ENCODE assay signal across 23 cellular contexts in genomic region chr15:101025896-101026631, GRCh38.
DNase-seq lines count a peak whose midpoint lies in the region; ATAC-seq, FAIRE-seq and TF ChIP-seq lines count a peak whose summit lies in the region.
"Had no signal": no experiment of that assay in that cellular context is flagged by ENCODE, and none has a peak within 500 bp of the region (broad histone marks: within the 10 kb centered on the region; RNA-seq: fewer than 3 reads in every experiment).

No MANE protein-coding gene starts in this region.

- H3K27me3 Mint-ChIP-seq in activated CD4-positive, alpha-beta T cell treated with anti-CD3 and anti-CD28 coated beads for 36 hours, result peaks cover 10% of the 10 kb centered on the region

- H3K9ac ChIP-seq in kidney (ENCODE audit: low read length in 2 of 2), result no peak overlapping the region
- H3K9ac ChIP-seq in smooth muscle cell (ENCODE audit: low read depth), result no peak overlapping the region

- H4K20me1 ChIP-seq in smooth muscle cell (ENCODE audit: low read depth), result no peaks in the 10 kb centered on the region

- H3K79me2 ChIP-seq in smooth muscle cell (ENCODE audit: low read depth), result no peaks in the 10 kb centered on the region

- no peak overlapping the region for H3K4me3 Mint-ChIP-seq in activated CD4-positive, alpha-beta T cell treated with anti-CD3 and anti-CD28 coated beads for 36 hours
- H3K4me3 Mint-ChIP-seq: nephron progenitor cell; stimulated activated naive CD8-positive, alpha-beta T cell treated with anti-CD3 and anti-CD28 coated beads, Interleukin-15, amount 100 ng/mL, for 72 hours had no signal

- FAIRE-seq in kidney (lab: Jason Lieb, UNC), result no peak
- FAIRE-seq: GM12891, small intestine had no signal

- H3K36me3 Mint-ChIP-seq in activated CD4-positive, alpha-beta T cell treated with anti-CD3 and anti-CD28 coated beads for 36 hours (ENCODE audit: low read depth), result no peaks in the 10 kb centered on the region

- H3K4me1 Mint-ChIP-seq in activated CD4-positive, alpha-beta T cell treated with anti-CD3 and anti-CD28 coated beads for 36 hours, result no peaks in the 10 kb centered on the region
- H3K4me1 Mint-ChIP-seq: stimulated activated naive CD8-positive, alpha-beta T cell treated with anti-CD3 and anti-CD28 coated beads, Interleukin-15, amount 100 ng/mL, for 72 hours had no signal

- POLR2A ChIA-PET in activated CD4-positive, alpha-beta T cell treated with anti-CD3 and anti-CD28 coated beads for 36 hours (lab: Charles Lee), result no interaction called here

- DNase-seq in cardiac septum (ENCODE audit: low spot score), result peak; percentile 29
- DNase-seq in right cardiac atrium, result no peak
- peak; percentile 61 for DNase-seq in kidney
- DNase-seq in posterior vena cava (ENCODE audit: low spot score), result peak; percentile 76
- peak; percentile 29 to 59 for DNase-seq in aorta
- DNase-seq in smooth muscle cell (lab: John Stamatoyannopoulos, UW; ENCODE audit: unreplicated experiment), result no peak
- DNase-seq in KBM-7, result no peak
- DNase-seq in activated CD4-positive, alpha-beta T cell treated with anti-CD3 and anti-CD28 coated beads for 36 hours, result no peak
- DNase-seq: activated CD4-positive, CD25-positive, alpha-beta regulatory T cell treated with anti-CD3 and anti-CD28 coated beads, Interleukin-2, amount 50 U/mL, for 72 hours; activated gamma-delta T cell treated with Interleukin-2 at 50 U/mL for 16 hours; COR-L47; DMS79 treated with DMSO at 0.1 percent for 48 hours; Karpas-422; left colon; MV-4-11; NCI-H1694 treated with DMSO at 0.1 percent for 48 hours; nephron progenitor cell; psoas muscle; small intestine; stimulated activated CD4-positive, alpha-beta T cell treated with anti-CD3 and anti-CD28 coated beads, Interleukin-4, amount 100 ng/mL, for 1 hour; stimulated activated naive CD8-positive, alpha-beta T cell treated with anti-CD3 and anti-CD28 coated beads, Interleukin-15, amount 100 ng/mL, for 72 hours; upper lobe of right lung had no signal

- ATAC-seq in right cardiac atrium (no peak), aorta (ENCODE audit: low FRiP score) (no peak)
- no peak for ATAC-seq in activated CD4-positive, alpha-beta T cell treated with anti-CD3 and anti-CD28 coated beads for 36 hours
- ATAC-seq: left colon; stimulated activated naive CD8-positive, alpha-beta T cell treated with anti-CD3 and anti-CD28 coated beads, Interleukin-15, amount 100 ng/mL, for 72 hours had no signal

- WGBS in right cardiac atrium, result 92% methylated on average over 17 of the region's 17 CpGs
- 94 to 95% methylated on average over 17 of the region's 17 CpGs for WGBS in aorta, 2 donors
- 95% methylated on average over 17 of the region's 17 CpGs for WGBS in smooth muscle cell (ENCODE audit: low lambda C conversion rate)

- CTCF ChIA-PET in activated CD4-positive, alpha-beta T cell treated with anti-CD3 and anti-CD28 coated beads for 36 hours (lab: Charles Lee), result interaction anchor here (7.7 kb wide), 1 partner anchor 17 kb away, joined by 64 read pairs; no protein-coding TSS in a partner anchor

- H3K27ac ChIP-seq in right cardiac atrium (ENCODE audit: low read length), result no peak overlapping the region
- peak overlapping the region in 1 of 2 donors; percentile 55 for H3K27ac ChIP-seq in kidney (ENCODE audit: low read depth in 2 of 2, low read length in 2 of 2)
- no peak overlapping the region for H3K27ac ChIP-seq in aorta (ENCODE audit: low read depth in 1 of 2, low read length in 2 of 2)
- no peak overlapping the region for H3K27ac ChIP-seq in smooth muscle cell (ENCODE audit: low read depth)
- H3K27ac ChIP-seq: psoas muscle had no signal

- in situ Hi-C loops in KBM-7 (cut with MboI; ENCODE audit: low pct_unique_long_range_greater_than_20kb, low sequenced_read_pairs), result loop anchor here (5.0 kb wide), 1 partner anchor 236 kb away; no protein-coding TSS in a partner anchor

- H3K9me3 Mint-ChIP-seq in activated CD4-positive, alpha-beta T cell treated with anti-CD3 and anti-CD28 coated beads for 36 hours (ENCODE audit: low read depth), result no peaks in the 10 kb centered on the region
- H3K9me3 Mint-ChIP-seq: nephron progenitor cell; stimulated activated naive CD8-positive, alpha-beta T cell treated with anti-CD3 and anti-CD28 coated beads, Interleukin-15, amount 100 ng/mL, for 72 hours had no signal

- H3K4me2 ChIP-seq in smooth muscle cell, result no peak overlapping the region

- intact Hi-C loops in cardiac septum (cut with DNase I) (no loop called here), right cardiac atrium (cut with DNase I) (loop anchor here in 1 of 4 donors (2.0 kb wide), 1 partner anchor 43 kb away; no protein-coding TSS in a partner anchor), kidney (cut with DNase I) (no loop called here), posterior vena cava (cut with DNase I) (no loop called here), aorta (cut with DNase I) (no loop called here)
- intact Hi-C loops in activated CD4-positive, alpha-beta T cell treated with anti-CD3 and anti-CD28 coated beads for 36 hours (cut with DNase I, micrococcal nuclease), result no loop called here

- H3K9me3 ChIP-seq in right cardiac atrium (ENCODE audit: control insufficient read depth, low read length) (no peaks in the 10 kb centered on the region), kidney (ENCODE audit: control insufficient read depth in 1 of 2, low read length in 2 of 2) (no peaks in the 10 kb centered on the region), aorta (ENCODE audit: control insufficient read depth, low read length) (no peaks in the 10 kb centered on the region), smooth muscle cell (replicated peaks; ENCODE audit: low read depth) (no peaks in the 10 kb centered on the region)
- H3K9me3 ChIP-seq: psoas muscle, upper lobe of right lung had no signal

- H2AFZ ChIP-seq in smooth muscle cell (ENCODE audit: low read depth), result no peak overlapping the region

- no peaks in the 10 kb centered on the region for H3K27me3 ChIP-seq in right cardiac atrium (ENCODE audit: control insufficient read depth, insufficient read depth)
- H3K27me3 ChIP-seq in aorta (ENCODE audit: control insufficient read depth in 1 of 2, insufficient read depth in 2 of 2, low read length in 1 of 2), result no peaks in the 10 kb centered on the region
- no peaks in the 10 kb centered on the region for H3K27me3 ChIP-seq in smooth muscle cell (ENCODE audit: low read depth)
- H3K27me3 ChIP-seq: upper lobe of right lung had no signal

- H3K27ac Mint-ChIP-seq in activated CD4-positive, alpha-beta T cell treated with anti-CD3 and anti-CD28 coated beads for 36 hours, result no peak overlapping the region
- H3K27ac Mint-ChIP-seq: nephron progenitor cell had no signal

- no peak overlapping the region for H3K4me3 ChIP-seq in right cardiac atrium (ENCODE audit: low read length)
- H3K4me3 ChIP-seq in kidney (ENCODE audit: low read length in 2 of 2), result no peak overlapping the region
- no peak overlapping the region for H3K4me3 ChIP-seq in aorta (ENCODE audit: low read length in 2 of 2)
- H3K4me3 ChIP-seq in smooth muscle cell, result no peak overlapping the region
- H3K4me3 ChIP-seq: psoas muscle, upper lobe of right lung had no signal

- H3K36me3 ChIP-seq in kidney (ENCODE audit: control insufficient read depth in 1 of 2, insufficient read depth in 2 of 2, low read length in 2 of 2) (no peaks in the 10 kb centered on the region), aorta (ENCODE audit: control insufficient read depth in 1 of 2, insufficient read depth in 2 of 2, low read length in 1 of 2) (peaks cover 0 to 3% of the 10 kb centered on the region in 2 donors), smooth muscle cell (ENCODE audit: low read depth) (no peaks in the 10 kb centered on the region)

- H3K4me1 ChIP-seq in right cardiac atrium (ENCODE audit: control insufficient read depth, insufficient read depth, low read length) (peaks cover 9% of the 10 kb centered on the region), kidney (ENCODE audit: control insufficient read depth in 1 of 2, insufficient read depth in 1 of 2, low read depth in 1 of 2, low read length in 2 of 2) (peaks cover 0 to 9% of the 10 kb centered on the region in 2 donors), aorta (ENCODE audit: control insufficient read depth in 1 of 2, insufficient read depth in 2 of 2, low read length in 2 of 2) (no peaks in the 10 kb centered on the region), smooth muscle cell (ENCODE audit: low read depth) (no peaks in the 10 kb centered on the region)
- H3K4me1 ChIP-seq: psoas muscle had no signal

- peaks cover 3% of the 10 kb centered on the region for H3F3A ChIP-seq in smooth muscle cell (ENCODE audit: low read depth)

- TF ChIP-seq CTCF in kidney (IDR thresholded peaks at IDR 0.05; ENCODE audit: borderline replicate concordance, extremely low read depth, insufficient read depth) (no peak), smooth muscle cell (IDR thresholded peaks at IDR 0.05; ENCODE audit: borderline replicate concordance, insufficient read depth, poor library complexity, severe bottlenecking) (no peak)

Comparison
In these comparisons a context has a peak if more than half of its experiments do, and no peak if none do; other contexts are left out.
1. DNase-seq: peak in cardiac septum (single experiment), kidney (single experiment), posterior vena cava (single experiment) and aorta (2 of 2); none in right cardiac atrium (0 of 3), smooth muscle cell (single experiment), KBM-7 (single experiment) and activated CD4-positive, alpha-beta T cell treated with anti-CD3 and anti-CD28 coated beads for 36 hours (single experiment).